Comparison of ENCODE assay signal across 1 cellular context in genomic region chr15:45919806-45920205, GRCh38.
TF ChIP-seq lines count a peak whose summit lies in the region.

No MANE protein-coding gene starts in this region.

TF ChIP-seq in IMR-90, 13 proteins besides CTCF, POLR2A, EP300 and RAD21:
- TF ChIP-seq FOS (IDR thresholded peaks at IDR 0.05; ENCODE audit: low read depth, low read length) (0 out of 2 replicates have a peak, but pooled peaks have one; percentile 4), MAZ (IDR thresholded peaks at IDR 0.05; ENCODE audit: borderline replicate concordance, low read depth, low read length) (no peak)
